In the genomic region with DNA sequence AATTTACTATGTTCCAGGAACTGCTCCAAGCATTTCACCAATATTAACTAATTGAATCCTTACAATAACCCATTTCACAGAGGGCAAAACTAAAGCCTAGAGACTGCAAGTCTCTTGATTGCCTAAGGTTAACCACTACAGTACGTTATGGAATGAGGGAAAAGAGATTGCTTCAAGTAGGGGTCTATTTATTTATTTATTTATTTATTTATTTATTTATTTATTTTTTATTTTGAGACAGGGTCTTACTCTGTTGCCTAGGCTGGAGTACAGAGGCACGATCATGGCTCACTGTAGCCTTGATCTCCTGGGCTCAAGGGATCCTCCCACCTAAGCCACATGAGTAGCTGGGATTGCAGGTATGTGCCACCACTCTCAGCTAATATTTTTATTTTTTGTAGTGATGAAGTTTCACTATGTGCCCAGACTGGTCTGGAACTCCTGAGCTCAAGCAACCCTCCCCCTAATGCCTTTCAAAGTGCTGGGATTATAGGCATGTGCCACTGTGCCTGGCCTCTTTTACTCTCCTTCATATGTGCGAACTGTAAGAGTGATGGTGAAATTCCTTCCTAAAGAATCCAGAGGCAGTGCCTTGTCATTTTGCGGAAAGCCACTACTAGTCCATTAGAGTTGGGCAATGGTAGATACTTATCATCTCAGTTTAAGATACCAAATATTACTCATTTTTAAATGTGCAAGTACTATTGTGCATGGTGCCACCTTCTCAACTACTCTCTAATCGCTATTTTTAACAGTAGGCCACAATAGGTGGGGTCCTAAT, we compare ENCODE assay signal across 26 cellular contexts.
"Had no signal": no experiment of that assay in that cellular context is flagged by ENCODE, and none has a peak within 500 bp of the region (broad histone marks: within the 10 kb centered on the region; RNA-seq: fewer than 3 reads in every experiment).

No MANE protein-coding gene starts in this region.

- DNase-seq: naive thymus-derived CD4-positive, alpha-beta T cell; natural killer cell; occipital lobe; pancreas; psoas muscle; right cardiac atrium; right lobe of liver; sigmoid colon; small intestine; stimulated activated CD4-positive, alpha-beta T cell treated with anti-CD3 and anti-CD28 coated beads, Interleukin-15, amount 100 ng/mL, for 24 hours; stimulated activated CD4-positive, alpha-beta T cell treated with anti-CD3 and anti-CD28 coated beads, Interleukin-2, amount 100 ng/mL, for 24 hours; stimulated activated CD4-positive, alpha-beta T cell treated with anti-CD3 and anti-CD28 coated beads, Interleukin-2, amount 100 ng/mL, for 48 hours; stimulated activated CD4-positive, alpha-beta T cell treated with anti-CD3 and anti-CD28 coated beads, Interleukin-4, amount 100 ng/mL, for 24 hours; stimulated activated naive B cell treated with anti-CD40 and anti-IgM and Interleukin-4, amounts not matched to agents 10 μg/mL and 1 μg/mL and 100 μg/mL, for 72 hours; stimulated activated naive CD4-positive, alpha-beta T cell treated with Interleukin-2 at 50 U/mL for 16 hours; stomach; thyroid gland; upper lobe of right lung; uterus had no signal

- H3K27ac Mint-ChIP-seq: naive thymus-derived CD4-positive, alpha-beta T cell; natural killer cell; nephron; neural progenitor cell; stimulated activated effector memory CD8-positive, alpha-beta T cell treated with anti-CD3 and anti-CD28 coated beads, Interleukin-12 subunit alpha, Interleukin-12 subunit beta, amount 100 ng/mL, for 72 hours; stimulated activated naive B cell treated with anti-CD40 and anti-IgM and Interleukin-4, amounts not matched to agents 10 μg/mL and 1 μg/mL and 100 μg/mL, for 72 hours; stimulated activated naive CD8-positive, alpha-beta T cell treated with anti-CD3 and anti-CD28 coated beads, Interleukin-15, Interleukin-2, amounts not matched to agents 100 ng/mL and 50 ng/mL, for 24 hours; type B pancreatic cell had no signal

- H3K4me1 Mint-ChIP-seq: naive thymus-derived CD4-positive, alpha-beta T cell; natural killer cell; stimulated activated effector memory CD8-positive, alpha-beta T cell treated with anti-CD3 and anti-CD28 coated beads, Interleukin-12 subunit alpha, Interleukin-12 subunit beta, amount 100 ng/mL, for 72 hours; stimulated activated naive B cell treated with anti-CD40 and anti-IgM and Interleukin-4, amounts not matched to agents 10 μg/mL and 1 μg/mL and 100 μg/mL, for 72 hours had no signal

- H3K4me3 Mint-ChIP-seq: naive thymus-derived CD4-positive, alpha-beta T cell; natural killer cell; nephron; neural progenitor cell; stimulated activated effector memory CD8-positive, alpha-beta T cell treated with anti-CD3 and anti-CD28 coated beads, Interleukin-12 subunit alpha, Interleukin-12 subunit beta, amount 100 ng/mL, for 72 hours; stimulated activated naive B cell treated with anti-CD40 and anti-IgM and Interleukin-4, amounts not matched to agents 10 μg/mL and 1 μg/mL and 100 μg/mL, for 72 hours; stimulated activated naive CD8-positive, alpha-beta T cell treated with anti-CD3 and anti-CD28 coated beads, Interleukin-15, Interleukin-2, amounts not matched to agents 100 ng/mL and 50 ng/mL, for 24 hours; type B pancreatic cell had no signal

- H3K36me3 ChIP-seq: neural progenitor cell, pancreas, right lobe of liver, sigmoid colon, stomach, thoracic aorta, thyroid gland, tibial nerve, upper lobe of right lung, uterus had no signal

- ATAC-seq: naive thymus-derived CD4-positive, alpha-beta T cell; natural killer cell; pancreas; psoas muscle; right cardiac atrium; right lobe of liver; stimulated activated effector memory CD8-positive, alpha-beta T cell treated with anti-CD3 and anti-CD28 coated beads, Interleukin-12 subunit alpha, Interleukin-12 subunit beta, amount 100 ng/mL, for 72 hours; stimulated activated naive B cell treated with anti-CD40 and anti-IgM and Interleukin-4, amounts not matched to agents 10 μg/mL and 1 μg/mL and 100 μg/mL, for 72 hours; upper lobe of right lung had no signal

- H3K27ac ChIP-seq: neural progenitor cell, pancreas, psoas muscle, right lobe of liver, sigmoid colon, stomach, thoracic aorta, thyroid gland, tibial nerve, upper lobe of right lung, uterus had no signal

- H3K27me3 ChIP-seq: neural progenitor cell, right lobe of liver, sigmoid colon, stomach, thyroid gland, tibial nerve, upper lobe of right lung, uterus had no signal

- H3K9me3 Mint-ChIP-seq: nephron; neural progenitor cell; stimulated activated effector memory CD8-positive, alpha-beta T cell treated with anti-CD3 and anti-CD28 coated beads, Interleukin-12 subunit alpha, Interleukin-12 subunit beta, amount 100 ng/mL, for 72 hours; stimulated activated naive B cell treated with anti-CD40 and anti-IgM and Interleukin-4, amounts not matched to agents 10 μg/mL and 1 μg/mL and 100 μg/mL, for 72 hours; stimulated activated naive CD8-positive, alpha-beta T cell treated with anti-CD3 and anti-CD28 coated beads, Interleukin-15, Interleukin-2, amounts not matched to agents 100 ng/mL and 50 ng/mL, for 24 hours; type B pancreatic cell had no signal

- H3K4me3 ChIP-seq: neural progenitor cell, pancreas, psoas muscle, right lobe of liver, sigmoid colon, stomach, thoracic aorta, thyroid gland, tibial nerve, upper lobe of right lung, uterus had no signal

- H3K4me1 ChIP-seq: pancreas, psoas muscle, right lobe of liver, sigmoid colon, stomach, upper lobe of right lung, uterus had no signal

- H3K9me3 ChIP-seq: pancreas, psoas muscle, right lobe of liver, sigmoid colon, stomach, thoracic aorta, thyroid gland, tibial nerve, upper lobe of right lung, uterus had no signal

- H3K36me3 Mint-ChIP-seq: naive thymus-derived CD4-positive, alpha-beta T cell; natural killer cell; neural progenitor cell; stimulated activated effector memory CD8-positive, alpha-beta T cell treated with anti-CD3 and anti-CD28 coated beads, Interleukin-12 subunit alpha, Interleukin-12 subunit beta, amount 100 ng/mL, for 72 hours; stimulated activated naive B cell treated with anti-CD40 and anti-IgM and Interleukin-4, amounts not matched to agents 10 μg/mL and 1 μg/mL and 100 μg/mL, for 72 hours; type B pancreatic cell had no signal
